In the genomic region with DNA sequence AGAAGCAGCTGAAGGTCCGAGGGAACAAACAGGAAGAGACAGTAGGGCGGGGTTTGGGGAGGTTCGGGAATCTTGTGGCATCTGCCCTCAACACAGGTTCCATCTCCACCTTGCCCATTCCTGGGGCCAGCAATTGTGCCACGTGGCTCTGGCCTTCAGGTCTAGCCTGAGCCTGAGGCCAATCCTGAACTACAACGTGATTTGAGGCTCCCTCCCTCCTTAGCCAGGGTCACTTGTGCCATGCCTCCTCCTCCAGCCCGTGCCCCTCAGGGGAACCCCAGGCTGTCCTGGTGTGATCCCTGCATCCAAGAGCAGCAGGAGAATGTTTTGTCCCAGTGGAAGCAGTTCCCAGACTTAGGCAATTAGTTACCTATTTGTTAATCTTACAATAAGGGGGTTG, we compare ENCODE assay signal across 1 cellular context.
TF ChIP-seq lines count a peak whose summit lies in the region.

No MANE protein-coding gene starts in this region.

TF ChIP-seq in H1, 55 proteins besides CTCF, POLR2A, EP300 and RAD21:
- TF ChIP-seq POU5F1 (IDR thresholded peaks at IDR 0.05; ENCODE audit: low read depth, low read length) (no peak), SAP30 (IDR thresholded peaks at IDR 0.05; ENCODE audit: insufficient read depth, insufficient replicate concordance, low read length) (no peak), TAF1 (IDR thresholded peaks at IDR 0.05; ENCODE audit: low read depth, low read length) (no peak), BACH1 (IDR thresholded peaks at IDR 0.05; ENCODE audit: low read length) (no peak), BCL11A (IDR thresholded peaks at IDR 0.05; ENCODE audit: low read depth in 2 of 2, low read length in 2 of 2) (no peak)
TF ChIP-seq in H1: peak in this region for 0.
